In genomic region chr14:52694761-52695480, GRCh38 we compare ENCODE assay signal across 8 cellular contexts. TPM values are rescaled to one million over a fixed set of nuclear protein-coding genes. Genes with fewer than 3 reads are reported as not detected.
DNase-seq lines count a peak whose midpoint lies in the region; ATAC-seq and TF ChIP-seq lines count a peak whose summit lies in the region.

No MANE protein-coding gene starts in this region.

- TF ChIP-seq EP300 in stomach (IDR thresholded peaks at IDR 0.05) = no peak

- ATAC-seq in GM19043 (IDR thresholded peaks at IDR 0.05; ENCODE audit: low read depth, unreplicated experiment) (peak; percentile 45), HG03196 (IDR thresholded peaks at IDR 0.05; ENCODE audit: unreplicated experiment) (peak; percentile 43), natural killer cell (peak; percentile 47 to 61 (median 53))

- H3K36me3 Mint-ChIP-seq in natural killer cell = no peaks in the 10 kb centered on the region

- no peaks in the 10 kb centered on the region for H3K9me3 Mint-ChIP-seq in natural killer cell

- H3K27me3 Mint-ChIP-seq in natural killer cell (ENCODE audit: low read depth in 2 of 2) = no peaks in the 10 kb centered on the region

- DNase-seq in NOMO-1 treated with dmso at 0.1 percent for 144 hours (lab: John Stamatoyannopoulos, UW; ENCODE audit: unreplicated experiment) (peak; percentile 73), esophagus squamous epithelium (lab: John Stamatoyannopoulos, UW) (peak; percentile 12), natural killer cell (peak; percentile 30), stomach (peak; percentile 64)
- DNase-seq in activated CD8-positive, alpha-beta memory T cell treated with anti-CD3 and anti-CD28 coated beads, Interleukin-2, amount 50 U/mL, for 48 hours = peak; percentile 74

- H3K36me3 ChIP-seq in BLaER1 treated with 17β-estradiol and CSF1 and Interleukin-3, amounts not matched to agents 10 nM and 100 nM = peaks cover 0 to 13% (median 0%) of the 10 kb centered on the region in 11 experiments; a peak in 4 of 22 replicates
- no peaks in the 10 kb centered on the region for H3K36me3 ChIP-seq in esophagus squamous epithelium
- H3K36me3 ChIP-seq in stomach = no peaks in the 10 kb centered on the region

- peaks cover 0 to 51% (median 29%) of the 10 kb centered on the region in 11 experiments; a peak in 13 of 22 replicates for H4K20me1 ChIP-seq in BLaER1 treated with 17β-estradiol and CSF1 and Interleukin-3, amounts not matched to agents 10 nM and 100 nM

- 0 to 1% methylated on average over 9 of the region's 46 CpGs for WGBS in esophagus squamous epithelium, 2 donors
- 0 to 1% (median 1%) methylated on average over 27 to 46 of the region's 46 CpGs for WGBS in stomach, 5 donors

- intact Hi-C loops in esophagus squamous epithelium (cut with DNase I) = loop anchor here (10.0 kb wide), 1 partner anchor 140 kb away; the partner anchor contains the start of genes GPR137C and TXNDC16
- intact Hi-C loops in natural killer cell (cut with micrococcal nuclease) = no loop called here
- intact Hi-C loops in stomach (cut with DNase I; ENCODE audit: low total_unique reads) = no loop called here

- no peaks in the 10 kb centered on the region for H3K27me3 ChIP-seq in BLaER1 treated with 17β-estradiol and CSF1 and Interleukin-3, amounts not matched to agents 10 nM and 100 nM
- H3K27me3 ChIP-seq in esophagus squamous epithelium (no peaks in the 10 kb centered on the region), stomach (no peaks in the 10 kb centered on the region)

- peak overlapping the region; percentile 99 for H3K4me3 Mint-ChIP-seq in natural killer cell

- no peaks in the 10 kb centered on the region for H3K9me3 ChIP-seq in BLaER1 treated with 17β-estradiol and CSF1 and Interleukin-3, amounts not matched to agents 10 nM and 100 nM (replicated peaks in 1 of 11)
- H3K9me3 ChIP-seq in esophagus squamous epithelium = no peaks in the 10 kb centered on the region
- H3K9me3 ChIP-seq in stomach = no peaks in the 10 kb centered on the region

- H3K4me3 ChIP-seq in BLaER1 treated with 17β-estradiol and CSF1 and Interleukin-3, amounts not matched to agents 10 nM and 100 nM = peak overlapping the region; percentile 88 to 99 (median 96)
- H3K4me3 ChIP-seq in esophagus squamous epithelium (peak overlapping the region; percentile 79 to 95 (median 87)), stomach (peak overlapping the region; percentile 73 to 91 (median 82))

- H3K27ac Mint-ChIP-seq in natural killer cell = peak overlapping the region; percentile 90 to 93

- peak overlapping the region; percentile 91 to 97 (median 94) for H3K27ac ChIP-seq in BLaER1 treated with 17β-estradiol and CSF1 and Interleukin-3, amounts not matched to agents 10 nM and 100 nM
- H3K27ac ChIP-seq in esophagus squamous epithelium (peak overlapping the region; percentile 95 to 99 (median 97)), stomach (peak overlapping the region; percentile 94 to 99 (median 99))

- peaks cover 40 to 42% of the 10 kb centered on the region in 2 donors for H3K4me1 Mint-ChIP-seq in natural killer cell

- peaks cover 33 to 52% (median 43%) of the 10 kb centered on the region in 10 experiments for H3K4me1 ChIP-seq in BLaER1 treated with 17β-estradiol and CSF1 and Interleukin-3, amounts not matched to agents 10 nM and 100 nM
- H3K4me1 ChIP-seq in esophagus squamous epithelium (peaks cover 0 to 57% (median 26%) of the 10 kb centered on the region in 3 donors), stomach (peaks cover 23 to 57% (median 52%) of the 10 kb centered on the region in 4 donors)

- peak overlapping the region; percentile 92 to 98 (median 95) for H3K9ac ChIP-seq in BLaER1 treated with 17β-estradiol and CSF1 and Interleukin-3, amounts not matched to agents 10 nM and 100 nM

- peak overlapping the region; percentile 60 to 90 (median 79) for H3K4me2 ChIP-seq in BLaER1 treated with 17β-estradiol and CSF1 and Interleukin-3, amounts not matched to agents 10 nM and 100 nM

- peak in 3 of 6 experiments; percentile 7 to 18 (median 13) for TF ChIP-seq CTCF in esophagus squamous epithelium (IDR thresholded peaks at IDR 0.05)
- TF ChIP-seq CTCF in natural killer cell (IDR thresholded peaks at IDR 0.05) = no peak
- TF ChIP-seq CTCF in stomach (IDR thresholded peaks at IDR 0.05) = peak in 1 of 7 experiments; percentile 5

- TF ChIP-seq POLR2A in esophagus squamous epithelium (IDR thresholded peaks at IDR 0.05) (no peak), stomach (IDR thresholded peaks at IDR 0.05) (no peak)

RNA-seq across cellular contexts. Expression of gene ERO1A, which starts 0.4 kb away (rescaled TPM):
- total RNA-seq in esophagus squamous epithelium (1,000 to 10,000 TPM in 1 of 4 donors, 100 to 1,000 TPM in 3; 172 to 1,512 (median 404) TPM), natural killer cell (10 to 100 TPM; 35.4 to 47.7 (median 42.5) TPM), stomach (100 to 1,000 TPM in 1 of 5 donors, 10 to 100 TPM in 4; 52.1 to 105 (median 57.8) TPM)
- polyA plus RNA-seq in stomach = 10 to 100 TPM in 2 of 3 donors, 1 to 10 TPM in 1; 6.9 to 49.4 (median 33.4) TPM

RNA-seq across cellular contexts. Expression of gene PSMC6, which starts 12.1 kb away (rescaled TPM):
- total RNA-seq in esophagus squamous epithelium (100 to 1,000 TPM in 1 of 4 donors, 10 to 100 TPM in 3; 75.5 to 147 (median 82.9) TPM), natural killer cell (100 to 1,000 TPM; 148 to 160 (median 159) TPM), stomach (100 to 1,000 TPM in 4 of 5 donors, 10 to 100 TPM in 1; 21.0 to 357 (median 118) TPM)
- polyA plus RNA-seq in stomach = 10 to 100 TPM; 58.8 to 79.1 (median 65.2) TPM

RNA-seq across cellular contexts. Expression of gene STYX, which starts 35.0 kb away (rescaled TPM):
- total RNA-seq in esophagus squamous epithelium (10 to 100 TPM in 3 of 4 donors, 1 to 10 TPM in 1; 9.7 to 19.7 (median 15.6) TPM), natural killer cell (10 to 100 TPM; 13.3 to 22.9 (median 18.3) TPM), stomach (10 to 100 TPM in 3 of 5 donors, 1 to 10 TPM in 2; 5.3 to 23.3 (median 12.5) TPM)
- polyA plus RNA-seq in stomach = 10 to 100 TPM in 1 of 3 donors, 1 to 10 TPM in 2; 4.8 to 11.3 (median 8.7) TPM

Comparison
In these comparisons a context has a peak if more than half of its experiments do, and no peak if none do; other contexts are left out.
1. Peak in every context shown above with its lines: DNase-seq, ATAC-seq, H3K4me3 ChIP-seq and H3K27ac ChIP-seq.
2. DNase-seq: peak in every context shown above with its lines; median percentile 74 in activated CD8-positive, alpha-beta memory T cell treated with anti-CD3 and anti-CD28 coated beads, Interleukin-2, amount 50 U/mL, for 48 hours; 73 in NOMO-1 treated with dmso at 0.1 percent for 144 hours; 64 in stomach; 30 in natural killer cell; 12 in esophagus squamous epithelium.